In the genomic region with DNA sequence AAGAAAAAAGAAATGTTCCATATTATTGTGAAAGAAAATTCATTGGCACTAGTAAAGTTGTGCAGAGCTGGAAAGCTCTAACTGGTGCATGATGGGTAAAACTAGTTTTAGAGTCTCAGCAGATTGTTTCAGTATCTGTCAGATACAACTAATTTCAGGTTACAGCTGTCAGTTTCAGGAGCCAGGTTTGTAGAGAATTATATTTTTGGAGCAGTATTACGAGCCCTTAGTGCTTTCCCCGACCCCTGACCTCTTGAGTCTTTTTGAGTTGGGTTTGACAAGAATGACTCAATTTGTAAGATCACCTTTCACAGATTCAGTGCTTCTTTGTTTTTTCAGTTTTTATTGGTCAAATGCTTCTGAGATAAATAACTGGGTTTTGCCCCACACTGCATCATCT, we compare ENCODE assay signal across 20 cellular contexts.
A peak's percentile ranks its signal among the peaks of the same experiment; 100 is the strongest.
DNase-seq lines count a peak whose midpoint lies in the region; ATAC-seq and TF ChIP-seq lines count a peak whose summit lies in the region.
"Had no signal": no experiment of that assay in that cellular context is flagged by ENCODE, and none has a peak within 500 bp of the region (broad histone marks: within the 10 kb centered on the region; RNA-seq: fewer than 3 reads in every experiment).

No MANE protein-coding gene starts in this region.

- no peak overlapping the region for H3K4me3 ChIP-seq in MM.1S (ENCODE audit: low read length)
- H3K4me3 ChIP-seq: BLaER1 treated with 17β-estradiol and CSF1 and Interleukin-3, amounts not matched to agents 10 nM and 100 nM had no signal

- no peak for TF ChIP-seq CTCF in MM.1S (IDR thresholded peaks at IDR 0.05; ENCODE audit: low read length)

- no peaks in the 10 kb centered on the region for H3K27me3 ChIP-seq in MM.1S (replicated peaks; ENCODE audit: insufficient read depth, low read length)
- H3K27me3 ChIP-seq: BLaER1 treated with 17β-estradiol and CSF1 and Interleukin-3, amounts not matched to agents 10 nM and 100 nM had no signal

- peaks cover 12% of the 10 kb centered on the region for H3K4me1 ChIP-seq in MM.1S (ENCODE audit: low read length)
- H3K4me1 ChIP-seq: BLaER1 treated with 17β-estradiol and CSF1 and Interleukin-3, amounts not matched to agents 10 nM and 100 nM had no signal

- no peak overlapping the region for H3K9ac ChIP-seq in MM.1S (ENCODE audit: low read length)
- H3K9ac ChIP-seq: BLaER1 treated with 17β-estradiol and CSF1 and Interleukin-3, amounts not matched to agents 10 nM and 100 nM had no signal

- peak overlapping the region; percentile 67; the same call in 1 of the 2 replicates for H3K27ac ChIP-seq in MM.1S (ENCODE audit: low read length)
- H3K27ac ChIP-seq: BLaER1 treated with 17β-estradiol and CSF1 and Interleukin-3, amounts not matched to agents 10 nM and 100 nM had no signal

- DNase-seq in MM.1S (peak; percentile 87), NCI-H1105 treated with DMSO at 0.1 percent for 48 hours (lab: John Stamatoyannopoulos, UW) (no peak)
- DNase-seq in activated CD4-positive, alpha-beta T cell treated with anti-CD3 and anti-CD28 coated beads, Interleukin-2, amount 10 ng/mL, durations not matched to agents 24 days and 14 days: no peak
- DNase-seq: Calu3; CD8-positive, alpha-beta T cell; DMS 273 treated with DMSO at 0.1 percent for 48 hours; DMS53; DND-41; EL; H9; KBM-7 had no signal

- H3K4me2 ChIP-seq in MM.1S (ENCODE audit: low read depth, low read length): peak overlapping the region; percentile 28
- H3K4me2 ChIP-seq: BLaER1 treated with 17β-estradiol and CSF1 and Interleukin-3, amounts not matched to agents 10 nM and 100 nM had no signal

- H3K27ac Mint-ChIP-seq in activated CD4-positive, alpha-beta T cell treated with anti-CD3 and anti-CD28 coated beads, Interleukin-2, amount 10 ng/mL, durations not matched to agents 24 days and 14 days: no peak overlapping the region
- H3K27ac Mint-ChIP-seq: B cell; CD8-positive, alpha-beta T cell; H9; IgD-negative memory B cell had no signal

- H3K9me2 ChIP-seq in MM.1S (replicated peaks; ENCODE audit: insufficient read depth, low read length): no peaks in the 10 kb centered on the region

- peaks cover 2% of the 10 kb centered on the region for H3K9me3 Mint-ChIP-seq in activated CD4-positive, alpha-beta T cell treated with anti-CD3 and anti-CD28 coated beads, Interleukin-2, amount 10 ng/mL, durations not matched to agents 24 days and 14 days
- H3K9me3 Mint-ChIP-seq: CD8-positive, alpha-beta T cell had no signal

- H3K79me2 ChIP-seq in MM.1S (ENCODE audit: low read length): no peaks in the 10 kb centered on the region

- no peak overlapping the region for H3K4me3 Mint-ChIP-seq in activated CD4-positive, alpha-beta T cell treated with anti-CD3 and anti-CD28 coated beads, Interleukin-2, amount 10 ng/mL, durations not matched to agents 24 days and 14 days
- H3K4me3 Mint-ChIP-seq: B cell; CD8-positive, alpha-beta T cell; H9; IgD-negative memory B cell had no signal

- ATAC-seq in GM18867 (IDR thresholded peaks at IDR 0.05; ENCODE audit: unreplicated experiment) (peak; percentile 74), GM19468 (IDR thresholded peaks at IDR 0.05; ENCODE audit: extremely low read depth, unreplicated experiment) (peak; percentile 55), HG02885 (IDR thresholded peaks at IDR 0.05; ENCODE audit: poor library complexity, unreplicated experiment) (peak; percentile 38), GM18907 (IDR thresholded peaks at IDR 0.05; ENCODE audit: unreplicated experiment) (no peak), GM21723 (IDR thresholded peaks at IDR 0.05; ENCODE audit: unreplicated experiment) (no peak)
- ATAC-seq: CD8-positive, alpha-beta T cell; HepG2 had no signal

- intact Hi-C loops in activated CD4-positive, alpha-beta T cell treated with anti-CD3 and anti-CD28 coated beads, Interleukin-2, amount 10 ng/mL, durations not matched to agents 24 days and 14 days (cut with micrococcal nuclease): no loop called here

- H3K27me3 Mint-ChIP-seq in activated CD4-positive, alpha-beta T cell treated with anti-CD3 and anti-CD28 coated beads, Interleukin-2, amount 10 ng/mL, durations not matched to agents 24 days and 14 days: no peaks in the 10 kb centered on the region
- H3K27me3 Mint-ChIP-seq: B cell, IgD-negative memory B cell had no signal

- no peaks in the 10 kb centered on the region for H3K36me3 ChIP-seq in MM.1S (replicated peaks; ENCODE audit: insufficient read depth, low read length)
- H3K36me3 ChIP-seq: BLaER1 treated with 17β-estradiol and CSF1 and Interleukin-3, amounts not matched to agents 10 nM and 100 nM had no signal

- no peaks in the 10 kb centered on the region for H3K9me3 ChIP-seq in MM.1S (replicated peaks; ENCODE audit: insufficient read depth, low read length)

- H4K20me1 ChIP-seq in MM.1S (ENCODE audit: insufficient read depth, low read length): no peaks in the 10 kb centered on the region
- H4K20me1 ChIP-seq: BLaER1 treated with 17β-estradiol and CSF1 and Interleukin-3, amounts not matched to agents 10 nM and 100 nM had no signal

- H3F3A ChIP-seq in MM.1S (ENCODE audit: insufficient read depth, low read length): peaks cover 11% of the 10 kb centered on the region; the same call in 1 of the 2 replicates

- no peaks in the 10 kb centered on the region for H3K4me1 Mint-ChIP-seq in activated CD4-positive, alpha-beta T cell treated with anti-CD3 and anti-CD28 coated beads, Interleukin-2, amount 10 ng/mL, durations not matched to agents 24 days and 14 days
- H3K4me1 Mint-ChIP-seq: B cell, H9, IgD-negative memory B cell had no signal

- peak overlapping the region; percentile 35 for H2AFZ ChIP-seq in MM.1S (ENCODE audit: low read length)

- no peaks in the 10 kb centered on the region for H3K36me3 Mint-ChIP-seq in activated CD4-positive, alpha-beta T cell treated with anti-CD3 and anti-CD28 coated beads, Interleukin-2, amount 10 ng/mL, durations not matched to agents 24 days and 14 days (ENCODE audit: low read depth)
- H3K36me3 Mint-ChIP-seq: CD8-positive, alpha-beta T cell; IgD-negative memory B cell had no signal

Comparison
In these comparisons a context has a peak if more than half of its experiments do, and no peak if none do; other contexts are left out.
1. ATAC-seq: peak in GM18867 (single experiment), GM19468 (single experiment) and HG02885 (single experiment); none in GM18907 (single experiment) and GM21723 (single experiment).